24 cellular contexts compared by ENCODE assay signal in genomic region chr4:24573582-24573981, GRCh38. TPM values are rescaled to one million over a fixed set of nuclear protein-coding genes. Genes with fewer than 3 reads are reported as not detected.
DNase-seq lines count a peak whose midpoint lies in the region; ATAC-seq and TF ChIP-seq lines count a peak whose summit lies in the region.
"Had no signal": no experiment of that assay in that cellular context is flagged by ENCODE, and none has a peak within 500 bp of the region (broad histone marks: within the 10 kb centered on the region; RNA-seq: fewer than 3 reads in every experiment).

No MANE protein-coding gene starts in this region.

- no peaks in the 10 kb centered on the region for H3K27me3 ChIP-seq in CD4-positive, CD25-positive, alpha-beta regulatory T cell (ENCODE audit: control insufficient read depth, insufficient read depth, low read length)
- H3K27me3 ChIP-seq in Panc1 (ENCODE audit: control insufficient read depth, insufficient read depth, low read length): no peaks in the 10 kb centered on the region
- H3K27me3 ChIP-seq in spleen (replicated peaks in 1 of 7): no peaks in the 10 kb centered on the region
- H3K27me3 ChIP-seq: dorsolateral prefrontal cortex, testis had no signal

- H3K4me1 Mint-ChIP-seq in T-helper 1 cell treated with Interleukin-12 subunit alpha and Interleukin-12 subunit beta and Interleukin-4 antibody, amounts not matched to agents 30 μg/mL and 1 μg/mL, for 36 hours (ENCODE audit: low read depth): peaks cover 46% of the 10 kb centered on the region
- peaks cover 52 to 88% (median 74%) of the 10 kb centered on the region in 4 donors for H3K4me1 Mint-ChIP-seq in CD4-positive, CD25-positive, alpha-beta regulatory T cell
- peaks cover 19% of the 10 kb centered on the region for H3K4me1 Mint-ChIP-seq in glutamatergic neuron (ENCODE audit: low read depth, unreplicated experiment)

- no peak for ATAC-seq in CD4-positive, CD25-positive, alpha-beta regulatory T cell (ENCODE audit: low read depth in 2 of 2)
- no peak for ATAC-seq in Panc1
- ATAC-seq: HCT116 had no signal

- intact Hi-C loops in Panc1 (cut with micrococcal nuclease; ENCODE audit: unreplicated experiment) (no loop called here), spleen (cut with DNase I; ENCODE audit: low total_unique reads) (no loop called here)

- POLR2A ChIA-PET in Panc1 (lab: Charles Lee): no interaction called here

- TSS peak; percentile 17 for BruUV-seq in Panc1 (replicated peaks; lab: Mats Ljungman, UMichigan)

- TF ChIP-seq POLR2A in spleen (IDR thresholded peaks at IDR 0.05): no peak

- H3K27ac Mint-ChIP-seq in T-helper 1 cell treated with Interleukin-12 subunit alpha and Interleukin-12 subunit beta and Interleukin-4 antibody, amounts not matched to agents 30 μg/mL and 1 μg/mL, for 36 hours: peak overlapping the region; percentile 62
- peak overlapping the region; percentile 32 to 83 (median 77) for H3K27ac Mint-ChIP-seq in CD4-positive, CD25-positive, alpha-beta regulatory T cell
- peak overlapping the region; percentile 44 for H3K27ac Mint-ChIP-seq in glutamatergic neuron (ENCODE audit: unreplicated experiment)

- H3K4me3 ChIP-seq in CD4-positive, CD25-positive, alpha-beta regulatory T cell (ENCODE audit: low read depth, low read length): no peak overlapping the region
- H3K4me3 ChIP-seq in Panc1 (ENCODE audit: low read depth in 2 of 2, low read length in 2 of 2): no peak overlapping the region
- no peak overlapping the region for H3K4me3 ChIP-seq in spleen
- H3K4me3 ChIP-seq: dorsolateral prefrontal cortex, mucosa of descending colon, testis had no signal

- peaks cover 48% of the 10 kb centered on the region for H3K4me1 ChIP-seq in CD4-positive, CD25-positive, alpha-beta regulatory T cell (ENCODE audit: control insufficient read depth, insufficient read depth, low read length, poor library complexity, severe bottlenecking)
- H3K4me1 ChIP-seq in Panc1 (ENCODE audit: control insufficient read depth, insufficient read depth, low read length): peaks cover 6% of the 10 kb centered on the region
- peaks cover 26 to 93% (median 57%) of the 10 kb centered on the region in 6 donors for H3K4me1 ChIP-seq in spleen
- H3K4me1 ChIP-seq: testis had no signal

- in situ Hi-C loops in Panc1 (cut with HindIII; ENCODE audit: low pct_unique_long_range_greater_than_20kb, low sequenced_read_pairs): no loop called here

- no peaks in the 10 kb centered on the region for H3K9me3 ChIP-seq in CD4-positive, CD25-positive, alpha-beta regulatory T cell (ENCODE audit: control insufficient read depth in 2 of 2, low read length in 2 of 2)
- H3K9me3 ChIP-seq in Panc1 (ENCODE audit: control insufficient read depth, insufficient read depth, low read depth, low read length) (no peaks in the 10 kb centered on the region), spleen (no peaks in the 10 kb centered on the region)
- H3K9me3 ChIP-seq: mucosa of descending colon, testis had no signal

- H3K36me3 ChIP-seq in CD4-positive, CD25-positive, alpha-beta regulatory T cell (ENCODE audit: control insufficient read depth, insufficient read depth, low read length): peaks cover 54% of the 10 kb centered on the region
- peaks cover 27% of the 10 kb centered on the region for H3K36me3 ChIP-seq in Panc1 (ENCODE audit: control insufficient read depth, insufficient read depth, low read length)
- peaks cover 2 to 83% (median 48%) of the 10 kb centered on the region in 6 donors for H3K36me3 ChIP-seq in spleen

- DNase-seq in T-helper 1 cell (no peak), Panc1 (ENCODE audit: low read depth, low spot score) (no peak), glutamatergic neuron (no peak), GF-D8 (lab: John Stamatoyannopoulos, UW) (no peak), spleen (no peak)
- DNase-seq in CD4-positive, CD25-positive, alpha-beta regulatory T cell: no peak
- DNase-seq in activated CD4-positive, CD25-positive, alpha-beta regulatory T cell treated with anti-CD3 and anti-CD28 coated beads, Interleukin-2, amount 50 U/mL, for 72 hours: no peak
- DNase-seq: 8988T; activated CD4-positive, alpha-beta T cell treated with anti-CD3 and anti-CD28 coated beads, Interleukin-2, amount 50 U/mL, for 1 hour; activated T-cell treated with anti-CD3 and anti-CD28 coated beads, Interleukin-2, amount 50 U/mL, for 24 hours; amygdala; dorsolateral prefrontal cortex; IMR-90; mucosa of descending colon; NCI-H146; NCI-H748 treated with DMSO at 0.1 percent for 48 hours; SHP77; stimulated activated naive CD4-positive, alpha-beta T cell treated with Interleukin-2 at 50 U/mL for 16 hours; T-helper 9 cell; testis had no signal

- CTCF ChIA-PET in Panc1 (lab: Charles Lee): no interaction called here

- peaks cover 51% of the 10 kb centered on the region for H3K36me3 Mint-ChIP-seq in T-helper 1 cell treated with Interleukin-12 subunit alpha and Interleukin-12 subunit beta and Interleukin-4 antibody, amounts not matched to agents 30 μg/mL and 1 μg/mL, for 36 hours (ENCODE audit: low read depth)
- H3K36me3 Mint-ChIP-seq in CD4-positive, CD25-positive, alpha-beta regulatory T cell: peaks cover 49% of the 10 kb centered on the region
- peaks cover 7% of the 10 kb centered on the region for H3K36me3 Mint-ChIP-seq in glutamatergic neuron (ENCODE audit: unreplicated experiment)

- no peaks in the 10 kb centered on the region for H3K27me3 Mint-ChIP-seq in T-helper 1 cell treated with Interleukin-12 subunit alpha and Interleukin-12 subunit beta and Interleukin-4 antibody, amounts not matched to agents 30 μg/mL and 1 μg/mL, for 36 hours (ENCODE audit: low read depth)
- no peaks in the 10 kb centered on the region for H3K27me3 Mint-ChIP-seq in CD4-positive, CD25-positive, alpha-beta regulatory T cell
- no peaks in the 10 kb centered on the region for H3K27me3 Mint-ChIP-seq in glutamatergic neuron (ENCODE audit: unreplicated experiment)
- H3K27me3 Mint-ChIP-seq: activated T-cell treated with anti-CD3 and anti-CD28 coated beads, Interleukin-2, amount 50 U/mL, for 24 hours had no signal

- no peak for TF ChIP-seq CTCF in Panc1 (IDR thresholded peaks at IDR 0.05)
- no peak for TF ChIP-seq CTCF in glutamatergic neuron (IDR thresholded peaks at IDR 0.05; ENCODE audit: partially characterized antibody, unreplicated experiment)
- no peak for TF ChIP-seq CTCF in spleen (IDR thresholded peaks at IDR 0.05 in 8 of 11, conservative IDR thresholded peaks at IDR 0.05 in 3 of 11)

- 47 to 50% (median 50%) methylated on average over 2 of the region's 2 CpGs for WGBS in spleen, 5 donors

- H3K4me3 Mint-ChIP-seq in T-helper 1 cell treated with Interleukin-12 subunit alpha and Interleukin-12 subunit beta and Interleukin-4 antibody, amounts not matched to agents 30 μg/mL and 1 μg/mL, for 36 hours: no peak overlapping the region
- peak overlapping the region in 3 of 4 donors; percentile 15 to 66 (median 51) for H3K4me3 Mint-ChIP-seq in CD4-positive, CD25-positive, alpha-beta regulatory T cell
- H3K4me3 Mint-ChIP-seq in glutamatergic neuron (ENCODE audit: unreplicated experiment): no peak overlapping the region
- H3K4me3 Mint-ChIP-seq: activated T-cell treated with anti-CD3 and anti-CD28 coated beads, Interleukin-2, amount 50 U/mL, for 24 hours had no signal

- H3K27ac ChIP-seq in CD4-positive, CD25-positive, alpha-beta regulatory T cell (ENCODE audit: insufficient read depth, low read length, poor library complexity, severe bottlenecking): no peak overlapping the region
- H3K27ac ChIP-seq in Panc1 (ENCODE audit: low read length) (no peak overlapping the region), spleen (no peak overlapping the region)
- H3K27ac ChIP-seq: C4-2B, dorsolateral prefrontal cortex, testis, VCaP had no signal

- no peaks in the 10 kb centered on the region for H3K9me3 Mint-ChIP-seq in T-helper 1 cell treated with Interleukin-12 subunit alpha and Interleukin-12 subunit beta and Interleukin-4 antibody, amounts not matched to agents 30 μg/mL and 1 μg/mL, for 36 hours
- H3K9me3 Mint-ChIP-seq in CD4-positive, CD25-positive, alpha-beta regulatory T cell: peaks cover 0 to 1% (median 0%) of the 10 kb centered on the region in 7 donors
- no peaks in the 10 kb centered on the region for H3K9me3 Mint-ChIP-seq in glutamatergic neuron (ENCODE audit: unreplicated experiment)
- H3K9me3 Mint-ChIP-seq: activated T-cell treated with anti-CD3 and anti-CD28 coated beads, Interleukin-2, amount 50 U/mL, for 24 hours had no signal

RNA-seq across cellular contexts. Expression of gene DHX15, which starts 10.8 kb away (rescaled TPM):
- total RNA-seq in CD4-positive, CD25-positive, alpha-beta regulatory T cell: 169 TPM
- polyA plus RNA-seq in CD4-positive, CD25-positive, alpha-beta regulatory T cell: 10 to 100 TPM; 43.2 to 72.0 (median 50.4) TPM
- total RNA-seq in Panc1 (2021; ENCODE audit: unreplicated experiment) (118 TPM), glutamatergic neuron (ENCODE audit: unreplicated experiment) (178 TPM), spleen (100 to 1,000 TPM; 109 to 180 (median 141) TPM)
- 59.0 TPM for polyA plus RNA-seq in Panc1 (2012; ENCODE audit: insufficient read length)
- polyA plus RNA-seq in spleen: 10 to 100 TPM; 47.5 to 55.4 (median 50.0) TPM

Comparison
In these comparisons a context has a peak if more than half of its experiments do, and no peak if none do; other contexts are left out.
1. H3K4me3 Mint-ChIP-seq: peak in CD4-positive, CD25-positive, alpha-beta regulatory T cell (3 of 4); none in T-helper 1 cell treated with Interleukin-12 subunit alpha and Interleukin-12 subunit beta and Interleukin-4 antibody, amounts not matched to agents 30 μg/mL and 1 μg/mL, for 36 hours (single experiment) and glutamatergic neuron (single experiment).
2. Peak in every context shown above with its lines, with median percentiles within 50 percentile points of each other: H3K27ac Mint-ChIP-seq.